Comparison of ENCODE assay signal across 8 cellular contexts in the genomic region with DNA sequence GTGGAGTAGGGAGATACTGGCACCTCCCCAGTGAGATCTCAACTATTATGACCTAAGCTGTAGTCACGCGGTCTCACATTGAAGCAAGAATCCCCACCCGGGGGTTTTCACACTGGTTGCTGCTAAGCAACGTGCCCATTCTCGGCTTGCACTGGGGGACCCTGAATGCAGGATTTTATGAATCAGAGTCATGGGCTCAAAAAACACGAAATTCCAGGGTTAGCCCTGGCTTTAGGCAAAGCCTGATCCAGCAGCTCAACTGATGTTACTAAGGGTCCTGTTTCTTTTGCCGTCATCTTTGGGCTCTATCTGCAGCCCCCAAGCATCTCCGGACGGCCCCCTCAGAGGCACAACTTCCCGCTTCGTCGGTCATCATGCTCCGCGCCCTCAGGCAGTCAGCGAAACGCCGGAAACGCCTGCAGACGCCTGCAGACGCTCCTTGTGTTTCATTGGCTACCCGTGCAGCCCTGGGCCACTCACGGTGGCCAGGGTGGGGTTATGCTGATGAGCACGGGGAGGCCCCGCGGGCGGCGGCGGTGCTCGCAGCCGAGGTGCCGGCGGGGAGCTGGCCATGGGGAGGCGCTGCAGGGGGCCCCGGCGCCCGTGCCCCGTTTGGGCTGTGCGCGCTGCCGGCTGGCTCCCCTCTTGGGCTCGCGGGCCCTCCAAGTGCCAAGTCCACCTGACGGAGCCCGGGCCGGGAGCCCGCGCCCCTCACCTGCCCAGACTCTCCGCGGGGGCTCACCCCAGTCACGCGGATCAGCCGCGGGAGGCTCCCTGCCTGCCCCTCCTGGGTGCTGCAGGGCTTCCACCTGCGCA. TPM values are rescaled to one million over a fixed set of nuclear protein-coding genes. Genes with fewer than 3 reads are reported as not detected.
A peak's percentile ranks its signal among the peaks of the same experiment; 100 is the strongest.
DNase-seq lines count a peak whose midpoint lies in the region; ATAC-seq and TF ChIP-seq lines count a peak whose summit lies in the region.

No MANE protein-coding gene starts in this region.

- no peaks in the 10 kb centered on the region for H3K9me3 ChIP-seq in fibroblast of lung (ENCODE audit: control insufficient read depth, insufficient read depth, low read depth, low read length)
- H3K9me3 ChIP-seq in naive thymus-derived CD4-positive, alpha-beta T cell (ENCODE audit: control insufficient read depth in 2 of 3, low read length in 3 of 3) = no peaks in the 10 kb centered on the region

- H3K9ac ChIP-seq in fibroblast of lung (ENCODE audit: insufficient read depth, low read length) = no peak overlapping the region

- no peaks in the 10 kb centered on the region for H4K20me1 ChIP-seq in fibroblast of lung (ENCODE audit: control insufficient read depth, extremely low read depth, insufficient read depth, low read length)

- H3K79me2 ChIP-seq in fibroblast of lung (ENCODE audit: control insufficient read depth, insufficient read depth, low read length) = no peaks in the 10 kb centered on the region

- peak overlapping the region; percentile 29 for H2AFZ ChIP-seq in fibroblast of lung (ENCODE audit: low read length)

- no peak overlapping the region for H3K4me2 ChIP-seq in fibroblast of lung (ENCODE audit: extremely low read depth, insufficient read depth, low read length)

- peak; percentile 94 for DNase-seq in DMS153 (lab: John Stamatoyannopoulos, UW)
- DNase-seq in HuH-7.5 (ENCODE audit: low spot score) = peak; percentile 99
- peak; percentile 96 for DNase-seq in OCI-M1 (lab: John Stamatoyannopoulos, UW)
- DNase-seq in activated T-cell treated with anti-CD3 and anti-CD28 coated beads, Interleukin-2, amount 50 U/mL, for 48 hours = peak; percentile 90 to 94
- DNase-seq in fibroblast of lung (ENCODE audit: low read depth in 2 of 2) = peak; percentile 61 to 83
- DNase-seq in naive thymus-derived CD4-positive, alpha-beta T cell = peak; percentile 84 to 94 (median 93)

- no peaks in the 10 kb centered on the region for H3K9me3 Mint-ChIP-seq in naive thymus-derived CD4-positive, alpha-beta T cell
- no peaks in the 10 kb centered on the region for H3K9me3 Mint-ChIP-seq in stimulated activated memory B cell treated with anti-CD40 and anti-IgM and Interleukin-4, amounts not matched to agents 10 μg/mL and 1 μg/mL and 100 μg/mL, for 72 hours

- H3K4me3 Mint-ChIP-seq in naive thymus-derived CD4-positive, alpha-beta T cell = peak overlapping the region; percentile 69 to 88 (median 86)
- peak overlapping the region; percentile 78 for H3K4me3 Mint-ChIP-seq in stimulated activated memory B cell treated with anti-CD40 and anti-IgM and Interleukin-4, amounts not matched to agents 10 μg/mL and 1 μg/mL and 100 μg/mL, for 72 hours

- peaks cover 14% of the 10 kb centered on the region for H3K27me3 ChIP-seq in fibroblast of lung (ENCODE audit: control insufficient read depth, insufficient read depth, low read length)
- H3K27me3 ChIP-seq in naive thymus-derived CD4-positive, alpha-beta T cell (ENCODE audit: control insufficient read depth in 2 of 2, insufficient read depth in 2 of 2, low read length in 2 of 2) = no peaks in the 10 kb centered on the region

- peak; percentile 94 for ATAC-seq in GM21526 (IDR thresholded peaks at IDR 0.05; ENCODE audit: low FRiP score, unreplicated experiment)
- ATAC-seq in naive thymus-derived CD4-positive, alpha-beta T cell = peak; percentile 99
- ATAC-seq in stimulated activated memory B cell treated with anti-CD40 and anti-IgM and Interleukin-4, amounts not matched to agents 10 μg/mL and 1 μg/mL and 100 μg/mL, for 72 hours = peak; percentile 99

- peak overlapping the region; percentile 82 to 97 (median 93) for H3K27ac Mint-ChIP-seq in naive thymus-derived CD4-positive, alpha-beta T cell
- H3K27ac Mint-ChIP-seq in stimulated activated memory B cell treated with anti-CD40 and anti-IgM and Interleukin-4, amounts not matched to agents 10 μg/mL and 1 μg/mL and 100 μg/mL, for 72 hours = peak overlapping the region; percentile 80

- no peak overlapping the region for H3K4me3 ChIP-seq in fibroblast of lung (replicated peaks in 1 of 4; ENCODE audit: control extremely low read depth in 1 of 4, insufficient read depth in 1 of 4, low read depth in 3 of 4, low read length in 4 of 4)
- H3K4me3 ChIP-seq in naive thymus-derived CD4-positive, alpha-beta T cell (ENCODE audit: low read length) = peak overlapping the region; percentile 67

- TF ChIP-seq CTCF in fibroblast of lung (conservative IDR thresholded peaks at IDR 0.05 in 1 of 2, IDR thresholded peaks at IDR 0.05 in 1 of 2; ENCODE audit: low read depth in 1 of 2, low read length in 2 of 2) = no peak

- peaks cover 5% of the 10 kb centered on the region for H3K4me1 ChIP-seq in fibroblast of lung (ENCODE audit: control insufficient read depth, extremely low read depth, insufficient read depth, low read length)
- peaks cover 8 to 11% of the 10 kb centered on the region in 2 donors for H3K4me1 ChIP-seq in naive thymus-derived CD4-positive, alpha-beta T cell (ENCODE audit: control insufficient read depth in 2 of 2, insufficient read depth in 2 of 2, low read length in 2 of 2)

- POLR2A ChIA-PET in naive thymus-derived CD4-positive, alpha-beta T cell (lab: Charles Lee) = interaction anchor here (0.6 to 4.4 kb wide), 24 partner anchors 12 to 343 kb away, joined by 3 to 95 read pairs (median 6); a partner anchor contains a TSS

- CTCF ChIA-PET in naive thymus-derived CD4-positive, alpha-beta T cell (lab: Charles Lee) = interaction anchor here (0.6 to 4.6 kb wide), 16 partner anchors 10 to 219 kb away, joined by 3 to 74 read pairs (median 4); a partner anchor contains a TSS

- intact Hi-C loops in naive thymus-derived CD4-positive, alpha-beta T cell (cut with micrococcal nuclease) = loop anchor here (1.0 to 5.0 kb wide), 13 partner anchors 11 to 410 kb away; a partner anchor contains a TSS

- H3K27me3 Mint-ChIP-seq in naive thymus-derived CD4-positive, alpha-beta T cell = peaks cover 0 to 3% (median 0%) of the 10 kb centered on the region in 5 donors
- H3K27me3 Mint-ChIP-seq in stimulated activated memory B cell treated with anti-CD40 and anti-IgM and Interleukin-4, amounts not matched to agents 10 μg/mL and 1 μg/mL and 100 μg/mL, for 72 hours = peaks cover 7% of the 10 kb centered on the region

- peaks cover 0 to 5% (median 0%) of the 10 kb centered on the region in 5 donors for H3K36me3 Mint-ChIP-seq in naive thymus-derived CD4-positive, alpha-beta T cell
- no peaks in the 10 kb centered on the region for H3K36me3 Mint-ChIP-seq in stimulated activated memory B cell treated with anti-CD40 and anti-IgM and Interleukin-4, amounts not matched to agents 10 μg/mL and 1 μg/mL and 100 μg/mL, for 72 hours

- peaks cover 13 to 31% (median 25%) of the 10 kb centered on the region in 7 donors for H3K4me1 Mint-ChIP-seq in naive thymus-derived CD4-positive, alpha-beta T cell
- peaks cover 10% of the 10 kb centered on the region for H3K4me1 Mint-ChIP-seq in stimulated activated memory B cell treated with anti-CD40 and anti-IgM and Interleukin-4, amounts not matched to agents 10 μg/mL and 1 μg/mL and 100 μg/mL, for 72 hours

- no peaks in the 10 kb centered on the region for H3K36me3 ChIP-seq in fibroblast of lung (ENCODE audit: control insufficient read depth, insufficient read depth, low read length)
- no peaks in the 10 kb centered on the region for H3K36me3 ChIP-seq in naive thymus-derived CD4-positive, alpha-beta T cell (ENCODE audit: control insufficient read depth in 2 of 3, insufficient read depth in 3 of 3, low read length in 3 of 3)

- H3K27ac ChIP-seq in fibroblast of lung (ENCODE audit: insufficient read depth, low read length) = no peak overlapping the region
- peak overlapping the region; percentile 74 for H3K27ac ChIP-seq in naive thymus-derived CD4-positive, alpha-beta T cell (ENCODE audit: low read depth, low read length)

RNA-seq across cellular contexts. Expression of a gene that starts 25.8 kb away (rescaled TPM):
- total RNA-seq in fibroblast of lung = not detected in 2 replicates
- polyA plus RNA-seq in fibroblast of lung = not detected in 2 replicates
- polyA plus RNA-seq in fibroblast of lung (2012) = 0.05 TPM in 1 of 2 replicates, not detected in the other
- polyA minus RNA-seq in fibroblast of lung (ENCODE audit: low replicate concordance) = not detected in 2 replicates
- total RNA-seq in naive thymus-derived CD4-positive, alpha-beta T cell = under 1 TPM in 4 of 5 experiments, not detected in 1; 0.07 to 0.24 (median 0.18) TPM
- polyA plus RNA-seq in naive thymus-derived CD4-positive, alpha-beta T cell = under 1 TPM; 0.24 to 0.27 TPM

RNA-seq across cellular contexts. Expression of a gene that starts 33.1 kb away (rescaled TPM):
- under 0.01 TPM in 1 of 2 replicates, not detected in the other for total RNA-seq in fibroblast of lung
- 0.07 and 0.09 TPM in 2 replicates for polyA plus RNA-seq in fibroblast of lung
- polyA plus RNA-seq in fibroblast of lung (2012) = 0.07 and 0.22 TPM in 2 replicates
- polyA minus RNA-seq in fibroblast of lung (ENCODE audit: low replicate concordance) = not detected in 2 replicates
- 1 to 10 TPM in 2 of 5 experiments, under 1 TPM in 3; 0.10 to 1.4 (median 0.46) TPM for total RNA-seq in naive thymus-derived CD4-positive, alpha-beta T cell
- polyA plus RNA-seq in naive thymus-derived CD4-positive, alpha-beta T cell = under 1 TPM; 0.20 to 0.89 TPM

RNA-seq across cellular contexts. Expression of a gene that starts 33.6 kb away (rescaled TPM):
- total RNA-seq in fibroblast of lung = not detected in 2 replicates
- not detected in 2 replicates for polyA plus RNA-seq in fibroblast of lung
- not detected in 2 replicates for polyA plus RNA-seq in fibroblast of lung (2012)
- polyA minus RNA-seq in fibroblast of lung (ENCODE audit: low replicate concordance) = not detected in 2 replicates
- total RNA-seq in naive thymus-derived CD4-positive, alpha-beta T cell = 1 to 10 TPM in 1 of 5 experiments, not detected in 4; 2.5 TPM
- polyA plus RNA-seq in naive thymus-derived CD4-positive, alpha-beta T cell = not detected
